8 cellular contexts compared by ENCODE assay signal in genomic region chr13:19959831-19960672, GRCh38. TPM values are rescaled to one million over a fixed set of nuclear protein-coding genes. Genes with fewer than 3 reads are reported as not detected.
DNase-seq lines count a peak whose midpoint lies in the region; ATAC-seq and TF ChIP-seq lines count a peak whose summit lies in the region.

No MANE protein-coding gene starts in this region.

- H3K4me3 Mint-ChIP-seq in activated naive CD8-positive, alpha-beta T cell treated with anti-CD3 and anti-CD28 coated beads for 36 hours = peak overlapping the region; percentile 89

- peaks cover 8% of the 10 kb centered on the region for H3K79me2 ChIP-seq in parathyroid adenoma

- no peaks in the 10 kb centered on the region for H3K27me3 Mint-ChIP-seq in activated naive CD8-positive, alpha-beta T cell treated with anti-CD3 and anti-CD28 coated beads for 36 hours

- H3K4me3 ChIP-seq in GM12864 (ENCODE audit: low read depth, low read length) (peak overlapping the region; percentile 82), parathyroid adenoma (ENCODE audit: low read depth, low read length) (peak overlapping the region; percentile 57), tibial nerve (peak overlapping the region; percentile 61 to 95 (median 82))

- peak overlapping the region; percentile 95 for H3K27ac Mint-ChIP-seq in activated naive CD8-positive, alpha-beta T cell treated with anti-CD3 and anti-CD28 coated beads for 36 hours

- TF ChIP-seq CTCF in GM12864 (IDR thresholded peaks at IDR 0.05; ENCODE audit: low read depth, low read length, missing control alignments) (peak; percentile 82), parathyroid adenoma (IDR thresholded peaks at IDR 0.05) (peak; percentile 88), tibial nerve (IDR thresholded peaks at IDR 0.05) (peak; percentile 83 to 96 (median 92))

- ATAC-seq in HG02610 (IDR thresholded peaks at IDR 0.05; ENCODE audit: unreplicated experiment) = peak; percentile 28
- ATAC-seq in Right ventricle myocardium superior (ENCODE audit: poor library complexity) = peak; percentile 61

- peak in 1 of 2 donors; percentile 55 for TF ChIP-seq POLR2A in tibial nerve (IDR thresholded peaks at IDR 0.05)

- H3K9me3 ChIP-seq in parathyroid adenoma (ENCODE audit: control insufficient read depth, low read length) = no peaks in the 10 kb centered on the region
- no peaks in the 10 kb centered on the region for H3K9me3 ChIP-seq in tibial nerve

- H3K36me3 ChIP-seq in parathyroid adenoma (ENCODE audit: control insufficient read depth, insufficient read depth, low read length) (no peaks in the 10 kb centered on the region), tibial nerve (no peaks in the 10 kb centered on the region)

- 5 to 8% methylated on average over 14 of the region's 14 CpGs for WGBS in tibial nerve, 2 donors

- TF ChIP-seq EP300 in tibial nerve (IDR thresholded peaks at IDR 0.05) = peak in 1 of 2 donors; percentile 60

- intact Hi-C loops in Right ventricle myocardium superior (cut with DNase I) = loop anchor here (5.0 kb wide), 1 partner anchor 98 kb away; the partner anchor contains the start of gene ZMYM5

- H3K4me1 Mint-ChIP-seq in activated naive CD8-positive, alpha-beta T cell treated with anti-CD3 and anti-CD28 coated beads for 36 hours = peaks cover 30% of the 10 kb centered on the region

- H3K4me1 ChIP-seq in parathyroid adenoma (no peaks in the 10 kb centered on the region), tibial nerve (peaks cover 0 to 49% (median 26%) of the 10 kb centered on the region in 4 donors)

- peak overlapping the region; percentile 92 for H3K27ac ChIP-seq in parathyroid adenoma
- H3K27ac ChIP-seq in tibial nerve = peak overlapping the region; percentile 94 to 100 (median 97)

- H3K4me2 ChIP-seq in parathyroid adenoma (ENCODE audit: low read length) = peak overlapping the region; percentile 82

- H3K9ac ChIP-seq in parathyroid adenoma = no peak overlapping the region

- H3K9me3 Mint-ChIP-seq in activated naive CD8-positive, alpha-beta T cell treated with anti-CD3 and anti-CD28 coated beads for 36 hours = no peaks in the 10 kb centered on the region

- H3K36me3 Mint-ChIP-seq in activated naive CD8-positive, alpha-beta T cell treated with anti-CD3 and anti-CD28 coated beads for 36 hours = peaks cover 17% of the 10 kb centered on the region

- H2AFZ ChIP-seq in parathyroid adenoma = peak overlapping the region; percentile 85

- DNase-seq in GM12864 (ENCODE audit: low read depth) (peak; percentile 77), NCI-H1092 treated with DMSO at 0.1 percent for 48 hours (lab: John Stamatoyannopoulos, UW) (peak; percentile 95), SKM-1 (lab: John Stamatoyannopoulos, UW; ENCODE audit: unreplicated experiment) (peak; percentile 89), Right ventricle myocardium superior (peak; percentile 89), tibial nerve (ENCODE audit: low spot score in 2 of 2) (peak; percentile 62 to 77)
- peak; percentile 89 for DNase-seq in activated naive CD8-positive, alpha-beta T cell treated with anti-CD3 and anti-CD28 coated beads for 36 hours

- H3K27me3 ChIP-seq in parathyroid adenoma (ENCODE audit: control insufficient read depth, insufficient read depth, low read length) = no peaks in the 10 kb centered on the region
- H3K27me3 ChIP-seq in tibial nerve = no peaks in the 10 kb centered on the region

RNA-seq across cellular contexts. Expression of gene ZMYM2, which starts 1.5 kb away (rescaled TPM):
- 10 to 100 TPM; 52.7 to 58.5 TPM for total RNA-seq in activated naive CD8-positive, alpha-beta T cell treated with anti-CD3 and anti-CD28 coated beads for 36 hours
- total RNA-seq in Right ventricle myocardium superior (48.4 TPM), tibial nerve (10 to 100 TPM; 60.7 to 75.3 (median 68.1) TPM)

Comparison
In these comparisons a context has a peak if more than half of its experiments do, and no peak if none do; other contexts are left out.
1. Peak in every context shown above with its lines: DNase-seq, ATAC-seq, H3K4me3 ChIP-seq and H3K27ac ChIP-seq.